ENCODE assay signal across 1 cellular context in genomic region chr2:197304556-197305011, GRCh38.
TF ChIP-seq lines count a peak whose summit lies in the region.

No MANE protein-coding gene starts in this region.

TF ChIP-seq in GM23338, 12 proteins besides CTCF, POLR2A, EP300 and RAD21 (continued from another document):
- TF ChIP-seq ETS1 (IDR thresholded peaks at IDR 0.05) = no peak
- TF ChIP-seq EZH2 (IDR thresholded peaks at IDR 0.05; ENCODE audit: low read depth, unreplicated experiment) = no peak
- TF ChIP-seq REST (IDR thresholded peaks at IDR 0.05; ENCODE audit: unreplicated experiment) = no peak
